Comparison of ENCODE assay signal across 18 cellular contexts in genomic region chr18:58320907-58321561, GRCh38.
A peak's percentile ranks its signal among the peaks of the same experiment; 100 is the strongest.
DNase-seq lines count a peak whose midpoint lies in the region; ATAC-seq and TF ChIP-seq lines count a peak whose summit lies in the region.
"Had no signal": no experiment of that assay in that cellular context is flagged by ENCODE, and none has a peak within 500 bp of the region (broad histone marks: within the 10 kb centered on the region; RNA-seq: fewer than 3 reads in every experiment).

No MANE protein-coding gene starts in this region.

- peaks cover 17% of the 10 kb centered on the region for H3K36me3 Mint-ChIP-seq in Caco-2 (ENCODE audit: insufficient read depth, unreplicated experiment)
- peaks cover 15% of the 10 kb centered on the region for H3K36me3 Mint-ChIP-seq in endodermal cell (ENCODE audit: low read depth)
- H3K36me3 Mint-ChIP-seq in T-helper 2 cell treated with Interferon-gamma antibody and Interleukin-4, amounts not matched to agents 5 μg/mL and 100 μg/mL, for 36 hours (ENCODE audit: low read depth): no peaks in the 10 kb centered on the region

- no peak overlapping the region for H3K4me3 ChIP-seq in Caco-2 (ENCODE audit: low read depth, low read length)
- H3K4me3 ChIP-seq in endodermal cell (ENCODE audit: low read length): no peak overlapping the region
- H3K4me3 ChIP-seq in psoas muscle: no peak overlapping the region
- H3K4me3 ChIP-seq: GM23338 had no signal

- H3K4me1 ChIP-seq in Caco-2: 0 out of 2 replicates have a peak, but pooled peaks cover 4% of the 10 kb centered on the region
- no peaks in the 10 kb centered on the region for H3K4me1 ChIP-seq in endodermal cell (ENCODE audit: control insufficient read depth, insufficient read depth, low read length)
- peaks cover 22% of the 10 kb centered on the region for H3K4me1 ChIP-seq in psoas muscle

- peak; percentile 36 to 60 (median 48) for ATAC-seq in psoas muscle
- ATAC-seq in HG02981 (IDR thresholded peaks at IDR 0.05; ENCODE audit: unreplicated experiment): no peak

- H3K27ac ChIP-seq in endodermal cell (ENCODE audit: low read depth, low read length) (no peak overlapping the region), psoas muscle (peak overlapping the region; percentile 79)
- H3K27ac ChIP-seq: RWPE1 had no signal

- POLR2A ChIA-PET in Caco-2 (lab: Charles Lee): no interaction called here
- POLR2A ChIA-PET in HEK293T (lab: Yijun Ruan, JAX): no interaction called here

- H3K27me3 Mint-ChIP-seq in Caco-2 (ENCODE audit: insufficient read depth, unreplicated experiment) (no peaks in the 10 kb centered on the region), endodermal cell (ENCODE audit: insufficient read depth) (peaks cover 27% of the 10 kb centered on the region)
- H3K27me3 Mint-ChIP-seq in T-helper 2 cell treated with Interferon-gamma antibody and Interleukin-4, amounts not matched to agents 5 μg/mL and 100 μg/mL, for 36 hours (ENCODE audit: low read depth): peaks cover 4% of the 10 kb centered on the region
- H3K27me3 Mint-ChIP-seq: activated B cell treated with CpG ODN at 0.5 μM for 24 hours; activated CD8-positive, alpha-beta T cell treated with anti-CD3 and anti-CD28 coated beads for 36 hours had no signal

- no peaks in the 10 kb centered on the region for H3K9me3 ChIP-seq in Caco-2
- H3K9me3 ChIP-seq in endodermal cell (ENCODE audit: control insufficient read depth, low read length): no peaks in the 10 kb centered on the region
- no peaks in the 10 kb centered on the region for H3K9me3 ChIP-seq in psoas muscle

- no peak for DNase-seq in Caco-2
- peak; percentile 19 for DNase-seq in M059J (ENCODE audit: low read depth)
- DNase-seq in endodermal cell: peak; percentile 3
- DNase-seq in psoas muscle: no peak
- no peak for DNase-seq in HEK293T (ENCODE audit: extremely low spot score)
- DNase-seq in stimulated activated CD4-positive, alpha-beta T cell treated with anti-CD3 and anti-CD28 coated beads, Interleukin-12 subunit alpha, Interleukin-12 subunit beta, amount 100 ng/mL, for 4 hours: no peak
- no peak for DNase-seq in T-helper 2 cell treated with Interferon-gamma antibody and Interleukin-4, amounts not matched to agents 5 μg/mL and 100 μg/mL, for 36 hours (ENCODE audit: low spot score)
- DNase-seq: activated B cell treated with CpG ODN at 0.5 μM for 24 hours; activated CD8-positive, alpha-beta T cell treated with anti-CD3 and anti-CD28 coated beads for 36 hours; effector CD4-positive, alpha-beta T cell; kidney; NCI-H1048; NCI-H774; stimulated activated CD4-positive, alpha-beta T cell treated with anti-CD3 and anti-CD28 coated beads, Interleukin-4, amount 100 ng/mL, for 1 hour had no signal

- intact Hi-C loops in Caco-2 (cut with micrococcal nuclease; ENCODE audit: unreplicated experiment) (no loop called here), psoas muscle (cut with DNase I) (loop anchor here (1.0 to 5.0 kb wide), 4 partner anchors 35 to 274 kb away; no protein-coding TSS in a partner anchor)

- peak overlapping the region; percentile 34 for H3K27ac Mint-ChIP-seq in Caco-2 (ENCODE audit: unreplicated experiment)
- H3K27ac Mint-ChIP-seq in endodermal cell: no peak overlapping the region
- no peak overlapping the region for H3K27ac Mint-ChIP-seq in T-helper 2 cell treated with Interferon-gamma antibody and Interleukin-4, amounts not matched to agents 5 μg/mL and 100 μg/mL, for 36 hours
- H3K27ac Mint-ChIP-seq: activated B cell treated with CpG ODN at 0.5 μM for 24 hours; activated CD8-positive, alpha-beta T cell treated with anti-CD3 and anti-CD28 coated beads for 36 hours; activated T-helper 1 cell treated with anti-CD3 and anti-CD28 coated beads, Interleukin-12 subunit alpha, Interleukin-12 subunit beta, Interleukin-2, Interleukin-4 antibody, amounts not matched to agents 30 ng/mL and 10 ng/mL and 1 ng/mL, durations not matched to agents 14 hours and 24 hours and 36 hours; GM23338 had no signal

- TF ChIP-seq CTCF in Caco-2 (IDR thresholded peaks at IDR 0.05; ENCODE audit: insufficient read depth in 1 of 2, low read depth in 1 of 2, low read length in 1 of 2, severe bottlenecking in 1 of 2, unreplicated experiment in 1 of 2): no peak
- TF ChIP-seq CTCF in endodermal cell (conservative IDR thresholded peaks at IDR 0.05): no peak
- TF ChIP-seq CTCF in psoas muscle (IDR thresholded peaks at IDR 0.05): no peak

- H3K36me3 ChIP-seq in Caco-2 (ENCODE audit: control insufficient read depth, insufficient read depth, low read length) (no peaks in the 10 kb centered on the region), endodermal cell (ENCODE audit: control insufficient read depth, insufficient read depth, low read length) (peaks cover 11% of the 10 kb centered on the region), psoas muscle (ENCODE audit: insufficient read depth in 1 of 2, low read depth in 1 of 2) (peaks cover 0 to 28% of the 10 kb centered on the region in 2 donors)

- CTCF ChIA-PET in Caco-2 (lab: Charles Lee): no interaction called here
- CTCF ChIA-PET in HEK293T (lab: Yijun Ruan, JAX): interaction anchor here (0.9 kb wide), 1 partner anchor 127 kb away, joined by 5 read pairs; no protein-coding TSS in a partner anchor

- H3K4me1 Mint-ChIP-seq in Caco-2 (ENCODE audit: low read depth, unreplicated experiment): peaks cover under 1% of the 10 kb centered on the region
- H3K4me1 Mint-ChIP-seq in endodermal cell: peaks cover 17% of the 10 kb centered on the region
- peaks cover 5% of the 10 kb centered on the region for H3K4me1 Mint-ChIP-seq in T-helper 2 cell treated with Interferon-gamma antibody and Interleukin-4, amounts not matched to agents 5 μg/mL and 100 μg/mL, for 36 hours (ENCODE audit: low read depth)

- H3K27me3 ChIP-seq in Caco-2 (replicated peaks; ENCODE audit: control insufficient read depth, insufficient read depth, low read length) (no peaks in the 10 kb centered on the region), endodermal cell (ENCODE audit: control insufficient read depth, insufficient read depth, low read length, poor library complexity, severe bottlenecking) (peaks cover 32% of the 10 kb centered on the region), psoas muscle (ENCODE audit: insufficient read depth in 3 of 3, low read length in 2 of 3) (no peaks in the 10 kb centered on the region)

- no peak overlapping the region for H3K9ac ChIP-seq in endodermal cell (ENCODE audit: extremely low read depth, low read length, poor library complexity, severe bottlenecking)

- no peak overlapping the region for H3K4me3 Mint-ChIP-seq in Caco-2 (ENCODE audit: unreplicated experiment)
- H3K4me3 Mint-ChIP-seq in endodermal cell: no peak overlapping the region
- no peak overlapping the region for H3K4me3 Mint-ChIP-seq in T-helper 2 cell treated with Interferon-gamma antibody and Interleukin-4, amounts not matched to agents 5 μg/mL and 100 μg/mL, for 36 hours
- H3K4me3 Mint-ChIP-seq: activated B cell treated with CpG ODN at 0.5 μM for 24 hours; activated CD8-positive, alpha-beta T cell treated with anti-CD3 and anti-CD28 coated beads for 36 hours; activated T-helper 1 cell treated with anti-CD3 and anti-CD28 coated beads, Interleukin-12 subunit alpha, Interleukin-12 subunit beta, Interleukin-2, Interleukin-4 antibody, amounts not matched to agents 30 ng/mL and 10 ng/mL and 1 ng/mL, durations not matched to agents 14 hours and 24 hours and 36 hours; GM23338 had no signal

- 69 to 76% methylated on average over 3 of the region's 3 CpGs for WGBS in endodermal cell (ENCODE audit: insufficient coverage in 1 of 2, insufficient read length in 1 of 2), 2 experiments
- 38 to 69% (median 46%) methylated on average over 3 of the region's 3 CpGs for WGBS in psoas muscle, 3 donors

- H3K9me3 Mint-ChIP-seq in Caco-2 (ENCODE audit: unreplicated experiment) (no peaks in the 10 kb centered on the region), endodermal cell (no peaks in the 10 kb centered on the region)
- no peaks in the 10 kb centered on the region for H3K9me3 Mint-ChIP-seq in T-helper 2 cell treated with Interferon-gamma antibody and Interleukin-4, amounts not matched to agents 5 μg/mL and 100 μg/mL, for 36 hours
- H3K9me3 Mint-ChIP-seq: activated B cell treated with CpG ODN at 0.5 μM for 24 hours; activated CD8-positive, alpha-beta T cell treated with anti-CD3 and anti-CD28 coated beads for 36 hours; activated T-helper 1 cell treated with anti-CD3 and anti-CD28 coated beads, Interleukin-12 subunit alpha, Interleukin-12 subunit beta, Interleukin-2, Interleukin-4 antibody, amounts not matched to agents 30 ng/mL and 10 ng/mL and 1 ng/mL, durations not matched to agents 14 hours and 24 hours and 36 hours; GM23338 had no signal

- no TSS peak for BruUV-seq in Caco-2 (replicated peaks; lab: Mats Ljungman, UMichigan)

TF ChIP-seq in HEK293T, 16 proteins besides CTCF, POLR2A, EP300 and RAD21:
- TF ChIP-seq ARNT (IDR thresholded peaks at IDR 0.05) (no peak), HDGF (IDR thresholded peaks at IDR 0.05; ENCODE audit: borderline replicate concordance) (no peak), TARDBP (IDR thresholded peaks at IDR 0.05) (no peak), SP1 (IDR thresholded peaks at IDR 0.05) (no peak), BHLHE40 (IDR thresholded peaks at IDR 0.05; ENCODE audit: borderline replicate concordance) (no peak), SUZ12 (IDR thresholded peaks at IDR 0.05) (no peak), PKNOX1 (IDR thresholded peaks at IDR 0.05) (no peak), NFRKB (IDR thresholded peaks at IDR 0.05) (no peak), LEF1 (IDR thresholded peaks at IDR 0.05; ENCODE audit: borderline replicate concordance) (no peak), ELF4 (IDR thresholded peaks at IDR 0.05) (no peak), CTBP1 (IDR thresholded peaks at IDR 0.05; ENCODE audit: borderline replicate concordance) (no peak), ZNF384 (IDR thresholded peaks at IDR 0.05) (no peak), FOXK2 (IDR thresholded peaks at IDR 0.05) (no peak), L3MBTL2 (conservative IDR thresholded peaks at IDR 0.05) (no peak), FOXA1 (IDR thresholded peaks at IDR 0.05) (no peak), FOXM1 (IDR thresholded peaks at IDR 0.05; ENCODE audit: borderline replicate concordance) (no peak)

Comparison
In these comparisons a context has a peak if more than half of its experiments do, and no peak if none do; other contexts are left out.
1. DNase-seq: peak in M059J (single experiment) and endodermal cell (single experiment); none in Caco-2 (0 of 2), psoas muscle (0 of 2), HEK293T (single experiment), stimulated activated CD4-positive, alpha-beta T cell treated with anti-CD3 and anti-CD28 coated beads, Interleukin-12 subunit alpha, Interleukin-12 subunit beta, amount 100 ng/mL, for 4 hours (single experiment) and T-helper 2 cell treated with Interferon-gamma antibody and Interleukin-4, amounts not matched to agents 5 μg/mL and 100 μg/mL, for 36 hours (single experiment).